ENCODE assay signal across 18 cellular contexts in genomic region chr2:55213822-55214221, GRCh38. TPM values are rescaled to one million over a fixed set of nuclear protein-coding genes. Genes with fewer than 3 reads are reported as not detected.
A peak's percentile ranks its signal among the peaks of the same experiment; 100 is the strongest.
DNase-seq lines count a peak whose midpoint lies in the region; ATAC-seq, FAIRE-seq and TF ChIP-seq lines count a peak whose summit lies in the region.
"Had no signal": no experiment of that assay in that cellular context is flagged by ENCODE, and none has a peak within 500 bp of the region (broad histone marks: within the 10 kb centered on the region; RNA-seq: fewer than 3 reads in every experiment).

No MANE protein-coding gene starts in this region.

- no peak for TF ChIP-seq POLR2A in HCT116 (IDR thresholded peaks at IDR 0.05; ENCODE audit: borderline replicate concordance, extremely low read depth, insufficient read depth, insufficient read length)

- DNase-seq in ELF-1 (ENCODE audit: low read depth, low spot score), result peak; percentile 17
- no peak for DNase-seq in HCT116 (ENCODE audit: low read depth, low spot score)
- no peak for DNase-seq in bronchial epithelial cell (ENCODE audit: low read depth)
- no peak for DNase-seq in memory B cell (ENCODE audit: low spot score in 2 of 2)
- DNase-seq in amniotic stem cell (lab: John Stamatoyannopoulos, UW), result no peak
- no peak for DNase-seq in mesothelial cell of epicardium (ENCODE audit: low spot score in 2 of 2, unreplicated experiment in 2 of 2)
- no peak for DNase-seq in retina
- DNase-seq: CD8-positive, alpha-beta T cell; COR-L47; DMS153; DMS79 treated with DMSO at 0.1 percent for 48 hours; EL; GDM1; HCEC 1CT had no signal

- peaks cover 2 to 11% of the 10 kb centered on the region in 2 experiments; a peak in 2 of 4 replicates for H3K4me1 ChIP-seq in HCT116 (ENCODE audit: control insufficient read depth in 1 of 2, insufficient read depth in 2 of 2, low read length in 2 of 2)

- POLR2A ChIA-PET in HCT116 (lab: Charles Lee), result interaction anchor here (0.7 kb wide), 1 partner anchor 24 kb away, joined by 3 read pairs; no protein-coding TSS in a partner anchor

- H3K4me3 ChIP-seq in HCT116 (replicated peaks in 1 of 2; ENCODE audit: low read depth in 1 of 2, low read length in 2 of 2) (no peak overlapping the region), bronchial epithelial cell (ENCODE audit: low read depth, low read length) (no peak overlapping the region)

- no peaks in the 10 kb centered on the region for H3K79me2 ChIP-seq in HCT116 (ENCODE audit: insufficient read depth, low read length)

- H3K27ac Mint-ChIP-seq in memory B cell (peak overlapping the region; percentile 10), mesothelial cell of epicardium (no peak overlapping the region)
- H3K27ac Mint-ChIP-seq: CD8-positive, alpha-beta T cell had no signal

- TF ChIP-seq RAD21 in HCT116 (IDR thresholded peaks at IDR 0.05; ENCODE audit: low read depth), result no peak

- H3K9ac ChIP-seq in HCT116 (ENCODE audit: low read length), result no peak overlapping the region

- H3K9me3 Mint-ChIP-seq in memory B cell (no peaks in the 10 kb centered on the region), mesothelial cell of epicardium (no peaks in the 10 kb centered on the region)
- H3K9me3 Mint-ChIP-seq: CD8-positive, alpha-beta T cell had no signal

- RAD21 ChIA-PET in HCT116 (lab: Charles Lee; ENCODE audit: low non-redundant PET in 1 of 2, low total read pairs in 2 of 2, uncharacterized antibody in 2 of 2, unreplicated experiment in 2 of 2), result interaction anchor here in 1 of 2 experiments (0.5 kb wide), 1 partner anchor 94 kb away, joined by 3 read pairs; no protein-coding TSS in a partner anchor

- H2AFZ ChIP-seq in HCT116 (ENCODE audit: low read depth, low read length, poor library complexity, severe bottlenecking), result no peak overlapping the region

- H4K20me1 ChIP-seq in HCT116 (ENCODE audit: insufficient read depth), result no peaks in the 10 kb centered on the region

- no TSS peak for BruUV-seq in HCT116 (replicated peaks; lab: Mats Ljungman, UMichigan)

- no peaks in the 10 kb centered on the region for H3K36me3 ChIP-seq in HCT116 (ENCODE audit: control insufficient read depth in 1 of 2, insufficient read depth in 2 of 2, low read length in 2 of 2)
- no peaks in the 10 kb centered on the region for H3K36me3 ChIP-seq in bronchial epithelial cell (ENCODE audit: control insufficient read depth, insufficient read depth, low read length)

- TF ChIP-seq CTCF in HCT116 (IDR thresholded peaks at IDR 0.05 in 2 of 3, conservative IDR thresholded peaks at IDR 0.05 in 1 of 3; ENCODE audit: borderline replicate concordance in 1 of 3, insufficient read depth in 1 of 3, low read depth in 2 of 3, low read length in 2 of 3) (no peak), bronchial epithelial cell (IDR thresholded peaks at IDR 0.05; ENCODE audit: insufficient read depth, low read length, severe bottlenecking) (no peak), mesothelial cell of epicardium (IDR thresholded peaks at IDR 0.05; ENCODE audit: unreplicated experiment) (no peak)

- intact Hi-C loops in HCT116 (cut with micrococcal nuclease), result no loop called here

- H3K4me2 ChIP-seq in HCT116 (ENCODE audit: low read length), result peak overlapping the region; percentile 14; the same call in 1 of the 2 replicates

- ATAC-seq in HCT116, result peak; percentile 36; the same call in 1 of the 2 replicates
- ATAC-seq in memory B cell (ENCODE audit: low read depth), result no peak
- ATAC-seq: CD8-positive, alpha-beta T cell had no signal

- H3K4me3 Mint-ChIP-seq in memory B cell (no peak overlapping the region), mesothelial cell of epicardium (no peak overlapping the region)
- H3K4me3 Mint-ChIP-seq: CD14-positive monocyte; CD8-positive, alpha-beta T cell had no signal

- H3K27me3 Mint-ChIP-seq in memory B cell (no peaks in the 10 kb centered on the region), mesothelial cell of epicardium (ENCODE audit: low read depth) (no peaks in the 10 kb centered on the region)

- H3K27me3 ChIP-seq in HCT116 (ENCODE audit: insufficient read depth, low read length) (no peaks in the 10 kb centered on the region), bronchial epithelial cell (ENCODE audit: control insufficient read depth, insufficient read depth, low read length) (no peaks in the 10 kb centered on the region)

- H3K36me3 Mint-ChIP-seq in memory B cell, result no peaks in the 10 kb centered on the region
- H3K36me3 Mint-ChIP-seq in mesothelial cell of epicardium, result peaks cover 21% of the 10 kb centered on the region
- H3K36me3 Mint-ChIP-seq: CD14-positive monocyte; CD8-positive, alpha-beta T cell had no signal

- no peaks in the 10 kb centered on the region for H3K9me2 ChIP-seq in HCT116 (ENCODE audit: insufficient read depth)

- no peaks in the 10 kb centered on the region for H3K9me3 ChIP-seq in HCT116 (ENCODE audit: control insufficient read depth in 1 of 2, insufficient read depth in 1 of 2, low read depth in 1 of 2, low read length in 2 of 2)

- no peaks in the 10 kb centered on the region for H3K4me1 Mint-ChIP-seq in memory B cell
- no peaks in the 10 kb centered on the region for H3K4me1 Mint-ChIP-seq in mesothelial cell of epicardium
- H3K4me1 Mint-ChIP-seq: CD14-positive monocyte had no signal

- H3K27ac ChIP-seq in HCT116 (ENCODE audit: low read depth, low read length), result no peak overlapping the region
- H3K27ac ChIP-seq: 22Rv1, HL-60 had no signal

- FAIRE-seq in bronchial epithelial cell (lab: Jason Lieb, UNC), result peak; percentile 68
- FAIRE-seq: D721Med had no signal

- CTCF ChIA-PET in HCT116 (lab: Charles Lee), result no interaction called here

TF ChIP-seq in HCT116, 20 proteins besides CTCF, POLR2A, EP300 and RAD21 (continues in another document):
- TF ChIP-seq FOSL1 (IDR thresholded peaks at IDR 0.05; ENCODE audit: low read depth) (no peak), SP1 (IDR thresholded peaks at IDR 0.05; ENCODE audit: low read depth) (no peak), EZH2phosphoT487 (IDR thresholded peaks at IDR 0.05; ENCODE audit: borderline replicate concordance) (no peak), CBX3 (IDR thresholded peaks at IDR 0.05; ENCODE audit: low read depth) (no peak), TCF7L2 (IDR thresholded peaks at IDR 0.05; ENCODE audit: borderline replicate concordance, extremely low read depth, insufficient read depth, insufficient read length) (no peak), ELF1 (IDR thresholded peaks at IDR 0.05; ENCODE audit: borderline replicate concordance, low read depth) (no peak), ZBTB33 (IDR thresholded peaks at IDR 0.05; ENCODE audit: extremely low read depth, insufficient replicate concordance, low read length) (no peak), EZH2 (IDR thresholded peaks at IDR 0.05) (no peak), CEBPB (IDR thresholded peaks at IDR 0.05; ENCODE audit: low read depth) (no peak), ZNF274 (IDR thresholded peaks at IDR 0.05; ENCODE audit: low read depth, low read length) (no peak)
- TF ChIP-seq, protein P1, sequence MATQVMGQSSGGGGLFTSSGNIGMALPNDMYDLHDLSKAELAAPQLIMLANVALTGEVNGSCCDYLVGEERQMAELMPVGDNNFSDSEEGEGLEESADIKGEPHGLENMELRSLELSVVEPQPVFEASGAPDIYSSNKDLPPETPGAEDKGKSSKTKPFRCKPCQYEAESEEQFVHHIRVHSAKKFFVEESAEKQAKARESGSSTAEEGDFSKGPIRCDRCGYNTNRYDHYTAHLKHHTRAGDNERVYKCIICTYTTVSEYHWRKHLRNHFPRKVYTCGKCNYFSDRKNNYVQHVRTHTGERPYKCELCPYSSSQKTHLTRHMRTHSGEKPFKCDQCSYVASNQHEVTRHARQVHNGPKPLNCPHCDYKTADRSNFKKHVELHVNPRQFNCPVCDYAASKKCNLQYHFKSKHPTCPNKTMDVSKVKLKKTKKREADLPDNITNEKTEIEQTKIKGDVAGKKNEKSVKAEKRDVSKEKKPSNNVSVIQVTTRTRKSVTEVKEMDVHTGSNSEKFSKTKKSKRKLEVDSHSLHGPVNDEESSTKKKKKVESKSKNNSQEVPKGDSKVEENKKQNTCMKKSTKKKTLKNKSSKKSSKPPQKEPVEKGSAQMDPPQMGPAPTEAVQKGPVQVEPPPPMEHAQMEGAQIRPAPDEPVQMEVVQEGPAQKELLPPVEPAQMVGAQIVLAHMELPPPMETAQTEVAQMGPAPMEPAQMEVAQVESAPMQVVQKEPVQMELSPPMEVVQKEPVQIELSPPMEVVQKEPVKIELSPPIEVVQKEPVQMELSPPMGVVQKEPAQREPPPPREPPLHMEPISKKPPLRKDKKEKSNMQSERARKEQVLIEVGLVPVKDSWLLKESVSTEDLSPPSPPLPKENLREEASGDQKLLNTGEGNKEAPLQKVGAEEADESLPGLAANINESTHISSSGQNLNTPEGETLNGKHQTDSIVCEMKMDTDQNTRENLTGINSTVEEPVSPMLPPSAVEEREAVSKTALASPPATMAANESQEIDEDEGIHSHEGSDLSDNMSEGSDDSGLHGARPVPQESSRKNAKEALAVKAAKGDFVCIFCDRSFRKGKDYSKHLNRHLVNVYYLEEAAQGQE (IDR thresholded peaks at IDR 0.05; ENCODE audit: low read depth), result no peak

RNA-seq across cellular contexts. Expression of gene CLHC1, which starts 18.3 kb away (rescaled TPM):
- total RNA-seq in HCT116 (2021; ENCODE audit: unreplicated experiment) (11.1 TPM), bronchial epithelial cell (6.8 and 10.1 TPM in 2 replicates), mesothelial cell of epicardium (38.0 to 46.7 TPM (median 40.5 TPM) in 3 replicates)
- polyA plus RNA-seq in HCT116 (2012), result 4.6 and 4.9 TPM in 2 replicates

RNA-seq across cellular contexts. Expression of gene RPS27A, which starts 18.7 kb away (rescaled TPM):
- total RNA-seq in HCT116 (2021; ENCODE audit: unreplicated experiment) (1,291 TPM), bronchial epithelial cell (949 and 1,648 TPM in 2 replicates), mesothelial cell of epicardium (795 to 840 TPM (median 827 TPM) in 3 replicates)
- 2,139 and 2,335 TPM in 2 replicates for polyA plus RNA-seq in HCT116 (2012)

RNA-seq across cellular contexts. Expression of gene MTIF2, which starts 55.2 kb away (rescaled TPM):
- total RNA-seq in HCT116 (2021; ENCODE audit: unreplicated experiment), result 49.8 TPM
- 21.0 and 29.8 TPM in 2 replicates for polyA plus RNA-seq in HCT116 (2012)
- total RNA-seq in bronchial epithelial cell, result 70.0 and 72.1 TPM in 2 replicates
- total RNA-seq in mesothelial cell of epicardium, result 22.1 to 24.5 TPM (median 22.8 TPM) in 3 replicates
